Comparison of ENCODE assay signal across 2 cellular contexts in genomic region chr2:69718338-69718965, GRCh38.
TF ChIP-seq lines count a peak whose summit lies in the region.

No MANE protein-coding gene starts in this region.

TF ChIP-seq in HepG2, 621 proteins besides CTCF, POLR2A, EP300 and RAD21:
- peak; percentile 95 for TF ChIP-seq MNT (IDR thresholded peaks at IDR 0.05)
- no peak for TF ChIP-seq MAFF (IDR thresholded peaks at IDR 0.05; ENCODE audit: low read depth, low read length)
- TF ChIP-seq JUNB (CRISPR knock-in tag; IDR thresholded peaks at IDR 0.05; ENCODE audit: borderline replicate concordance): 0 out of 2 replicates have a peak, but pooled peaks have one; percentile 41
- TF ChIP-seq DDIT3 (CRISPR knock-in tag; IDR thresholded peaks at IDR 0.05): no peak
- no peak for TF ChIP-seq KAT2B (IDR thresholded peaks at IDR 0.05; ENCODE audit: borderline replicate concordance, low read depth, low read length)
- TF ChIP-seq ZFYVE20 (CRISPR knock-in tag; IDR thresholded peaks at IDR 0.05; ENCODE audit: borderline replicate concordance, low read depth): no peak
- TF ChIP-seq FOXA1 (IDR thresholded peaks at IDR 0.05): 0 out of 2 replicates have a peak, but pooled peaks have one; percentile 23
- no peak for TF ChIP-seq FOXA1 (CRISPR knock-in tag; IDR thresholded peaks at IDR 0.05)

TF ChIP-seq in GM12878, 131 proteins besides CTCF, POLR2A, EP300 and RAD21:
- TF ChIP-seq CREM (IDR thresholded peaks at IDR 0.05; ENCODE audit: low read depth) (no peak), BCL3 (IDR thresholded peaks at IDR 0.05; ENCODE audit: borderline replicate concordance, insufficient read depth, low read depth, low read length, poor library complexity, severe bottlenecking) (peak; percentile 28)
